ENCODE assay signal across 15 cellular contexts in genomic region chr17:65028537-65028843, GRCh38. TPM values are rescaled to one million over a fixed set of nuclear protein-coding genes. Genes with fewer than 3 reads are reported as not detected.
DNase-seq lines count a peak whose midpoint lies in the region; ATAC-seq and TF ChIP-seq lines count a peak whose summit lies in the region.
"Had no signal": no experiment of that assay in that cellular context is flagged by ENCODE, and none has a peak within 500 bp of the region (broad histone marks: within the 10 kb centered on the region; RNA-seq: fewer than 3 reads in every experiment).

No MANE protein-coding gene starts in this region.

- H3K9me2 ChIP-seq in Karpas-422 (replicated peaks; ENCODE audit: insufficient read depth, low read length) = no peaks in the 10 kb centered on the region

- H3K27me3 Mint-ChIP-seq in activated naive CD8-positive, alpha-beta T cell = no peaks in the 10 kb centered on the region

- no peak overlapping the region for H3K4me3 ChIP-seq in Karpas-422 (ENCODE audit: low read length)
- no peak overlapping the region for H3K4me3 ChIP-seq in neutrophil (ENCODE audit: low read depth in 1 of 2, low read length in 1 of 2)
- H3K4me3 ChIP-seq: A549, left ventricle myocardium inferior had no signal

- peak overlapping the region; percentile 82 for H3K27ac ChIP-seq in Karpas-422 (ENCODE audit: low read length)
- peak overlapping the region; percentile 85 for H3K27ac ChIP-seq in neutrophil
- H3K27ac ChIP-seq: left ventricle myocardium inferior had no signal

- no peaks in the 10 kb centered on the region for H3K9me3 Mint-ChIP-seq in activated naive CD8-positive, alpha-beta T cell (ENCODE audit: low read depth)

- H3K36me3 Mint-ChIP-seq in activated naive CD8-positive, alpha-beta T cell = peaks cover 16% of the 10 kb centered on the region

- H3K9ac ChIP-seq in Karpas-422 (ENCODE audit: low read length) = no peak overlapping the region

- no peak for TF ChIP-seq CTCF in neutrophil (IDR thresholded peaks at IDR 0.05)

- no peak overlapping the region for H3K4me2 ChIP-seq in Karpas-422 (ENCODE audit: low read depth, low read length, poor library complexity, severe bottlenecking)
- H3K4me2 ChIP-seq: A549 had no signal

- no peaks in the 10 kb centered on the region for H3K9me3 ChIP-seq in Karpas-422 (ENCODE audit: low read length)
- H3K9me3 ChIP-seq in neutrophil = no peaks in the 10 kb centered on the region
- H3K9me3 ChIP-seq: A549, Caco-2, left ventricle myocardium inferior had no signal

- peaks cover 82% of the 10 kb centered on the region for H3K4me1 Mint-ChIP-seq in activated naive CD8-positive, alpha-beta T cell (ENCODE audit: low read depth)

- H4K20me1 ChIP-seq in Karpas-422 (ENCODE audit: insufficient read depth, low read depth, low read length) = no peaks in the 10 kb centered on the region

- H3K36me3 ChIP-seq in Karpas-422 (ENCODE audit: insufficient read depth, low read length) = peaks cover 74% of the 10 kb centered on the region
- peaks cover 3% of the 10 kb centered on the region for H3K36me3 ChIP-seq in neutrophil
- H3K36me3 ChIP-seq: left ventricle myocardium inferior had no signal

- peaks cover 99% of the 10 kb centered on the region for H3K79me2 ChIP-seq in Karpas-422 (ENCODE audit: low read length)

- no peak overlapping the region for H2AFZ ChIP-seq in Karpas-422 (ENCODE audit: low read length)

- H3K27ac Mint-ChIP-seq in activated naive CD8-positive, alpha-beta T cell = peak overlapping the region; percentile 97

- H3K4me3 Mint-ChIP-seq in activated naive CD8-positive, alpha-beta T cell = peak overlapping the region; percentile 82

- DNase-seq in activated CD4-positive, CD25-positive, alpha-beta regulatory T cell (lab: John Stamatoyannopoulos, UW) = no peak
- DNase-seq in Karpas-422 (no peak), kidney glomerular epithelial cell (lab: John Stamatoyannopoulos, UW) (no peak)
- DNase-seq: Caco-2; left ventricle myocardium inferior; NCI-H187; NCI-H510A treated with DMSO at 0.1 percent for 48 hours; stimulated activated CD4-positive, alpha-beta T cell treated with anti-CD3 and anti-CD28 coated beads, Interleukin-15, amount 100 ng/mL, for 24 hours had no signal

- H3K4me1 ChIP-seq in Karpas-422 (ENCODE audit: low read length) = peaks cover 79% of the 10 kb centered on the region
- peaks cover 24 to 34% of the 10 kb centered on the region in 2 experiments for H3K4me1 ChIP-seq in neutrophil (ENCODE audit: control insufficient read depth in 1 of 2, insufficient read depth in 1 of 2, low read depth in 1 of 2, low read length in 1 of 2)
- H3K4me1 ChIP-seq: Caco-2 had no signal

- ATAC-seq in activated CD4-positive, CD25-positive, alpha-beta regulatory T cell treated with anti-CD3 and anti-CD28 coated beads, Interleukin-2, amount 50 U/mL, for 24 hours = peak; percentile 43 to 47
- no peak for ATAC-seq in HG02610 (IDR thresholded peaks at IDR 0.05; ENCODE audit: unreplicated experiment)
- no peak for ATAC-seq in GM21723 (IDR thresholded peaks at IDR 0.05; ENCODE audit: unreplicated experiment)
- ATAC-seq: Panc1 had no signal

- H3K27me3 ChIP-seq in Karpas-422 (ENCODE audit: low read length) = no peaks in the 10 kb centered on the region
- H3K27me3 ChIP-seq in neutrophil = no peaks in the 10 kb centered on the region

RNA-seq across cellular contexts. Expression of gene GNA13, which starts 28.1 kb away (rescaled TPM):
- total RNA-seq in Karpas-422 (2014; rRNA removed; shearing (Covaris generic); ENCODE audit: low replicate concordance) = 123 and 352 TPM in 2 replicates

Comparison
In these comparisons a context has a peak if more than half of its experiments do, and no peak if none do; other contexts are left out.
1. ATAC-seq: peak in activated CD4-positive, CD25-positive, alpha-beta regulatory T cell treated with anti-CD3 and anti-CD28 coated beads, Interleukin-2, amount 50 U/mL, for 24 hours (2 of 2); none in HG02610 (single experiment) and GM21723 (single experiment).